In the genomic region with DNA sequence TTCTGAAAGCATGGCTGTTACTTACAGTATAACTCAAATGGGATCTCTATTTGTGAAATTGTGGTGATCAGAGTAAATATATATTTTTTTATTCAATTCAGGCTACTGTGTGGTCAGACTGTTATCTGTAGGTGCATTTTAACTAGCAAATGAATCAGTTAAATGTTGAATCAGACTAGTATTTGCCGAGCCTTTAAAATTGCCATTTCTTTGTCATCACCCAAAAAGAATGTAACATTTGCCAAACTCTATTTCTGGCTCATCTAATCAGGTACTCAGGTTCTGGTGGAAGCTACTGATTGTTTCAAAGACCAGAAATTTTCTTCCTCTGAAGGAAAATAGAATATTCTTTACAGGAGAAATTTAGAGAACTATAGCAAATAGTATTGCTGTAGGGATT, we compare ENCODE assay signal across 1 cellular context.
TF ChIP-seq lines count a peak whose summit lies in the region.

No MANE protein-coding gene starts in this region.

TF ChIP-seq in liver, 16 proteins besides CTCF, POLR2A, EP300 and RAD21 (continued from another document):
- TF ChIP-seq FOXA2 (IDR thresholded peaks at IDR 0.05) (no peak), ATF3 (IDR thresholded peaks at IDR 0.05) (no peak), GABPA (IDR thresholded peaks at IDR 0.05 in 1 of 2, conservative IDR thresholded peaks at IDR 0.05 in 1 of 2) (no peak)
